ENCODE assay signal across 2 cellular contexts in the genomic region with DNA sequence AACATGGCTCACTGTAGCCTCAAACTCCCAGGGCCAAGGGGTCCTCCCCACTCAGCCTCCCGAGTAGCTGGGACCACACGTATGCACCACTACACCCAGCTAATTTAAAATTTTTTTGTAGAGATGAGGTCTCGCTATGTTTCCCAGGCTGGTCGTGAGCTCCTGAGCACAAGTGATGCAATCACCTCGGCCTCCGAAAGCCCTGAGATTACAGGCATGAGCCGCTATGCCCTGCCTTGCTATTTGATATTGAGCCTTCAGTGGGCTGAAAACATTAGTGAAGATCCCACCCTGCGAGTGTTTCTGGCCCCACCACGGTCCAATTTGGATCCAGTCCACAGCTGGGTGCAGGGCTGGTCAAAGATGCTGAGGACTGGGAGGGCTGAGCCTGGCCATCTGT.
A peak's percentile ranks its signal among the peaks of the same experiment; 100 is the strongest.
TF ChIP-seq lines count a peak whose summit lies in the region.

No MANE protein-coding gene starts in this region.

TF ChIP-seq in IMR-90, 13 proteins besides CTCF, POLR2A, EP300 and RAD21:
- peak; percentile 39; the same call in 1 of the 2 replicates for TF ChIP-seq CEBPB (IDR thresholded peaks at IDR 0.05; ENCODE audit: low read depth, low read length)
- TF ChIP-seq, protein P1, sequence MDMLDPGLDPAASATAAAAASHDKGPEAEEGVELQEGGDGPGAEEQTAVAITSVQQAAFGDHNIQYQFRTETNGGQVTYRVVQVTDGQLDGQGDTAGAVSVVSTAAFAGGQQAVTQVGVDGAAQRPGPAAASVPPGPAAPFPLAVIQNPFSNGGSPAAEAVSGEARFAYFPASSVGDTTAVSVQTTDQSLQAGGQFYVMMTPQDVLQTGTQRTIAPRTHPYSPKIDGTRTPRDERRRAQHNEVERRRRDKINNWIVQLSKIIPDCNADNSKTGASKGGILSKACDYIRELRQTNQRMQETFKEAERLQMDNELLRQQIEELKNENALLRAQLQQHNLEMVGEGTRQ (IDR thresholded peaks at IDR 0.05; ENCODE audit: low read depth, low read length): no peak

TF ChIP-seq in K562, 482 proteins besides CTCF, POLR2A, EP300 and RAD21:
- TF ChIP-seq CEBPG (CRISPR knock-in tag; IDR thresholded peaks at IDR 0.05) (peak; percentile 51), CEBPG (tag; conservative IDR thresholded peaks at IDR 0.05 in 1 of 2, IDR thresholded peaks at IDR 0.05 in 1 of 2) (peak in 1 of 2 experiments; percentile 44; a peak in 2 of 4 replicates), ELF2 (CRISPR knock-in tag; IDR thresholded peaks at IDR 0.05) (no peak), ZBTB1 (CRISPR knock-in tag; IDR thresholded peaks at IDR 0.05; ENCODE audit: borderline replicate concordance, low read depth) (no peak), CEBPB (tag; IDR thresholded peaks at IDR 0.05) (peak; percentile 66), NFATC3 (IDR thresholded peaks at IDR 0.05) (no peak)
- TF ChIP-seq, protein P2, sequence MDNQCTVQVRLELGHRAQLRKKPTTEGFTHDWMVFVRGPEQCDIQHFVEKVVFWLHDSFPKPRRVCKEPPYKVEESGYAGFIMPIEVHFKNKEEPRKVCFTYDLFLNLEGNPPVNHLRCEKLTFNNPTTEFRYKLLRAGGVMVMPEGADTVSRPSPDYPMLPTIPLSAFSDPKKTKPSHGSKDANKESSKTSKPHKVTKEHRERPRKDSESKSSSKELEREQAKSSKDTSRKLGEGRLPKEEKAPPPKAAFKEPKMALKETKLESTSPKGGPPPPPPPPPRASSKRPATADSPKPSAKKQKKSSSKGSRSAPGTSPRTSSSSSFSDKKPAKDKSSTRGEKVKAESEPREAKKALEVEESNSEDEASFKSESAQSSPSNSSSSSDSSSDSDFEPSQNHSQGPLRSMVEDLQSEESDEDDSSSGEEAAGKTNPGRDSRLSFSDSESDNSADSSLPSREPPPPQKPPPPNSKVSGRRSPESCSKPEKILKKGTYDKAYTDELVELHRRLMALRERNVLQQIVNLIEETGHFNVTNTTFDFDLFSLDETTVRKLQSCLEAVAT (IDR thresholded peaks at IDR 0.05): no peak
- TF ChIP-seq, protein P3, sequence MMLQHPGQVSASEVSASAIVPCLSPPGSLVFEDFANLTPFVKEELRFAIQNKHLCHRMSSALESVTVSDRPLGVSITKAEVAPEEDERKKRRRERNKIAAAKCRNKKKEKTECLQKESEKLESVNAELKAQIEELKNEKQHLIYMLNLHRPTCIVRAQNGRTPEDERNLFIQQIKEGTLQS (IDR thresholded peaks at IDR 0.05): peak; percentile 77
- TF ChIP-seq, protein P3 (CRISPR knock-in tag; conservative IDR thresholded peaks at IDR 0.05): no peak
